In the genomic region with DNA sequence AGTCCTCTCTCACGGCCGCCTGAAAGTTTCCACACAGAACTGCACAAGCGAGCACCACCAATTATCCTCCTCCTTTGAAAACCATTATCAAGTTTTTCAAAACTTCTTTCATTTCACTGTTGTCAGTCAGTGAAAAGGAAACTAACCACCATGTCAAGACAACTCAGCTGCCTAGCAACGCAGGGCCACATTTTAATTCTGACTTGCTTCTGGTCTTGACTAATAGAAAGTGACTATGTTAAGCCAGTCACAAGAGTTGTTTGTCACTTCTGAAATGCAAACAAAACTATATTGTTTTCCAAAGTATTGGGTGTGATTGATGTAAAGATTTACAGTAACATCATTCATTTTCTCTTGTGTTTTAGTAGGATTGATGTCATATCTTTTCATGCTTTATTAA, we compare ENCODE assay signal across 16 cellular contexts.
DNase-seq lines count a peak whose midpoint lies in the region; ATAC-seq and TF ChIP-seq lines count a peak whose summit lies in the region.
"Had no signal": no experiment of that assay in that cellular context is flagged by ENCODE, and none has a peak within 500 bp of the region (broad histone marks: within the 10 kb centered on the region; RNA-seq: fewer than 3 reads in every experiment).

No MANE protein-coding gene starts in this region.

- BruUV-seq in A673 (replicated peaks; lab: Mats Ljungman, UMichigan), result no TSS peak

- CTCF ChIA-PET in A673 (lab: Charles Lee), result no interaction called here

- no peak for TF ChIP-seq CTCF in A673 (conservative IDR thresholded peaks at IDR 0.05; ENCODE audit: low read depth, low read length)
- no peak for TF ChIP-seq CTCF in glutamatergic neuron (IDR thresholded peaks at IDR 0.05; ENCODE audit: partially characterized antibody, unreplicated experiment)

- peak; percentile 25 for DNase-seq in A673 (ENCODE audit: low spot score)
- DNase-seq in M059J (ENCODE audit: low read depth), result peak; percentile 60
- DNase-seq in glutamatergic neuron, result no peak
- DNase-seq in A172 (ENCODE audit: low spot score), result no peak
- DNase-seq in NCI-H1092 (lab: John Stamatoyannopoulos, UW), result no peak
- DNase-seq in RKO (ENCODE audit: low spot score), result no peak
- DNase-seq: ACHN; activated CD4-positive, alpha-beta memory T cell treated with anti-CD3 and anti-CD28 coated beads for 36 hours; GF-D8; NCI-H1417 treated with DMSO at 0.1 percent for 48 hours; upper lobe of left lung had no signal

- no peaks in the 10 kb centered on the region for H3K36me3 Mint-ChIP-seq in glutamatergic neuron (ENCODE audit: unreplicated experiment)
- H3K36me3 Mint-ChIP-seq: activated CD4-positive, alpha-beta memory T cell treated with anti-CD3 and anti-CD28 coated beads for 36 hours had no signal

- intact Hi-C loops in A673 (cut with micrococcal nuclease; ENCODE audit: unreplicated experiment), result no loop called here

- peaks cover 3% of the 10 kb centered on the region for H3K27me3 Mint-ChIP-seq in glutamatergic neuron (ENCODE audit: unreplicated experiment)
- H3K27me3 Mint-ChIP-seq: activated CD4-positive, alpha-beta memory T cell treated with anti-CD3 and anti-CD28 coated beads for 36 hours had no signal

- ATAC-seq in GM19043 (IDR thresholded peaks at IDR 0.05; ENCODE audit: low read depth, unreplicated experiment) (peak; percentile 61), HG02763 (IDR thresholded peaks at IDR 0.05; ENCODE audit: unreplicated experiment) (peak; percentile 71)

- H3K27ac Mint-ChIP-seq in glutamatergic neuron (ENCODE audit: unreplicated experiment), result no peak overlapping the region
- H3K27ac Mint-ChIP-seq: activated CD4-positive, alpha-beta memory T cell treated with anti-CD3 and anti-CD28 coated beads for 36 hours had no signal

- H3K27ac ChIP-seq in A673 (ENCODE audit: low read depth, low read length, poor library complexity, severe bottlenecking), result no peak overlapping the region
- H3K27ac ChIP-seq: epithelial cell of prostate, HL-60, parathyroid adenoma, upper lobe of left lung had no signal

- H3K9me3 Mint-ChIP-seq in glutamatergic neuron (ENCODE audit: unreplicated experiment), result no peaks in the 10 kb centered on the region
- H3K9me3 Mint-ChIP-seq: activated CD4-positive, alpha-beta memory T cell treated with anti-CD3 and anti-CD28 coated beads for 36 hours had no signal

- no peak overlapping the region for H3K4me3 Mint-ChIP-seq in glutamatergic neuron (ENCODE audit: unreplicated experiment)
- H3K4me3 Mint-ChIP-seq: activated CD4-positive, alpha-beta memory T cell treated with anti-CD3 and anti-CD28 coated beads for 36 hours had no signal

- H3K9me3 ChIP-seq in A673 (ENCODE audit: low read depth, low read length, poor library complexity, severe bottlenecking), result no peaks in the 10 kb centered on the region
- H3K9me3 ChIP-seq: upper lobe of left lung had no signal

- H3K27me3 ChIP-seq in A673 (replicated peaks; ENCODE audit: insufficient read depth, low read depth, low read length, poor library complexity), result no peaks in the 10 kb centered on the region
- H3K27me3 ChIP-seq: upper lobe of left lung had no signal

- peaks cover 14% of the 10 kb centered on the region for H3K4me1 Mint-ChIP-seq in glutamatergic neuron (ENCODE audit: low read depth, unreplicated experiment)

- peaks cover 21% of the 10 kb centered on the region for H3K4me1 ChIP-seq in A673 (ENCODE audit: insufficient read depth, low read length, poor library complexity, severe bottlenecking)
- H3K4me1 ChIP-seq: parathyroid adenoma, upper lobe of left lung had no signal

- POLR2A ChIA-PET in A673 (lab: Charles Lee; ENCODE audit: low non-redundant PET), result no interaction called here

- H3K36me3 ChIP-seq in A673 (ENCODE audit: insufficient read depth, low read length, poor library complexity, severe bottlenecking), result no peaks in the 10 kb centered on the region
- H3K36me3 ChIP-seq: upper lobe of left lung had no signal

- no peak overlapping the region for H3K4me3 ChIP-seq in A673 (ENCODE audit: low read depth, low read length, poor library complexity, severe bottlenecking)
- H3K4me3 ChIP-seq: upper lobe of left lung had no signal

Comparison
In these comparisons a context has a peak if more than half of its experiments do, and no peak if none do; other contexts are left out.
1. DNase-seq: peak in A673 (single experiment) and M059J (single experiment); none in glutamatergic neuron (single experiment), A172 (single experiment), NCI-H1092 (single experiment) and RKO (single experiment).